ENCODE assay signal across 16 cellular contexts in the genomic region with DNA sequence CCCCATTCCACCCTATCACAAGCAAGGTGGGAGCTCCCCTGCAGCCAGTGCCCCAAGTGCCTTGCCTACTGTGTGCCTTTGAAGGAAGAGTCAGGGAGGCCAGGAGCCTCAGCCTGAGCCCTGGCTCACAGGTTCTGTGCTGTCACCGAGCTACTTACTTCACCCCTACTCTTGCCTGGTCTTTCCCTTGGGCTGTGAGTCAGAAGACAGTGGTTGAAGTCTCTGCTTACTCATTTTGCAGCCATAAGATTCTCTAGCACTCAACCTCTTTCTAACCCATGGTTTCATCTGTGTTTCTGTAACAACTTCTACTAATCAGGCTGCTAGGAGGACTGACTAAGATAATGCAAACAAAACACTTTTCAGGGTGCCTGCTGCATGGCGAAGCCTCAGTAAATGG.
DNase-seq lines count a peak whose midpoint lies in the region; TF ChIP-seq lines count a peak whose summit lies in the region.
"Had no signal": no experiment of that assay in that cellular context is flagged by ENCODE, and none has a peak within 500 bp of the region (broad histone marks: within the 10 kb centered on the region; RNA-seq: fewer than 3 reads in every experiment).

No MANE protein-coding gene starts in this region.

- H4K91ac ChIP-seq in mesenchymal stem cell (ENCODE audit: low read length): no peak overlapping the region

- H3K4me3 Mint-ChIP-seq in CD14-positive monocyte: no peak overlapping the region
- H3K4me3 Mint-ChIP-seq: central memory CD8-positive, alpha-beta T cell; natural killer cell had no signal

- no peak overlapping the region for H2BK120ac ChIP-seq in mesenchymal stem cell (ENCODE audit: low read depth, low read length)

- H3K14ac ChIP-seq in mesenchymal stem cell (ENCODE audit: low read length in 2 of 2): no peak overlapping the region

- peak overlapping the region; percentile 46 to 85 for H3K18ac ChIP-seq in mesenchymal stem cell (ENCODE audit: low read depth in 1 of 2, low read length in 2 of 2)

- peak overlapping the region in 1 of 2 experiments; percentile 21 for H2BK12ac ChIP-seq in mesenchymal stem cell (ENCODE audit: low read length in 2 of 2)

- H3K36me3 ChIP-seq in mesenchymal stem cell (ENCODE audit: control insufficient read depth in 1 of 2, insufficient read depth in 2 of 2, low read depth in 1 of 2, low read length in 2 of 2): no peaks in the 10 kb centered on the region
- H3K36me3 ChIP-seq: sigmoid colon, transverse colon had no signal

- H2AFZ ChIP-seq in mesenchymal stem cell (ENCODE audit: low read depth, low read length): no peak overlapping the region

- no peak overlapping the region for H3K9ac ChIP-seq in mesenchymal stem cell (ENCODE audit: low read length)

- intact Hi-C loops in CD14-positive monocyte (cut with micrococcal nuclease): no loop called here

- peaks cover 0 to 2% (median 1%) of the 10 kb centered on the region in 3 donors for H3K27me3 Mint-ChIP-seq in CD14-positive monocyte (ENCODE audit: low read depth in 3 of 3)

- no peaks in the 10 kb centered on the region for H3K4me1 Mint-ChIP-seq in CD14-positive monocyte
- H3K4me1 Mint-ChIP-seq: central memory CD8-positive, alpha-beta T cell; natural killer cell had no signal

- 69% methylated on average over 2 of the region's 2 CpGs for WGBS in mesenchymal stem cell

- H3K4me2 ChIP-seq in mesenchymal stem cell (ENCODE audit: low read length, poor library complexity, severe bottlenecking): no peak overlapping the region

- H3K4ac ChIP-seq in mesenchymal stem cell (ENCODE audit: low read depth in 1 of 2, low read length in 2 of 2): peak overlapping the region in 1 of 2 experiments; percentile 43

- peaks cover 0 to 6% of the 10 kb centered on the region in 2 experiments for H3K27me3 ChIP-seq in mesenchymal stem cell (ENCODE audit: control insufficient read depth in 1 of 2, insufficient read depth in 1 of 2, low read length in 2 of 2)
- H3K27me3 ChIP-seq: sigmoid colon, transverse colon had no signal

- no peak overlapping the region for H3K23ac ChIP-seq in mesenchymal stem cell (ENCODE audit: low read length in 2 of 2)

- DNase-seq in AG10803 (ENCODE audit: low read depth): peak; percentile 74
- peak; percentile 80 for DNase-seq in HCEC 1CT
- DNase-seq in astrocyte of the hippocampus (ENCODE audit: low read depth, low spot score): peak; percentile 59
- peak; percentile 94 for DNase-seq in mesenchymal stem cell
- no peak for DNase-seq in superior temporal gyrus (ENCODE audit: extremely low spot score)
- no peak for DNase-seq in MV-4-11 (lab: John Stamatoyannopoulos, UW)
- no peak for DNase-seq in CD14-positive monocyte (ENCODE audit: low spot score)
- no peak for DNase-seq in DMS114 treated with DMSO at 0.1 percent for 48 hours (lab: John Stamatoyannopoulos, UW; ENCODE audit: unreplicated experiment)
- DNase-seq: activated T-cell treated with anti-CD3 and anti-CD28 coated beads, Interleukin-2, amount 50 U/mL, for 1 hour; DMS79; kidney; natural killer cell; NCI-H2171; sigmoid colon; transverse colon had no signal

- H3K9me3 Mint-ChIP-seq in CD14-positive monocyte: peaks cover 0 to 3% (median 0%) of the 10 kb centered on the region in 7 donors
- H3K9me3 Mint-ChIP-seq: central memory CD8-positive, alpha-beta T cell; natural killer cell had no signal

- no peak overlapping the region for H2AK5ac ChIP-seq in mesenchymal stem cell (ENCODE audit: low read length, severe bottlenecking)

- TF ChIP-seq CTCF in AG10803 (conservative IDR thresholded peaks at IDR 0.05; ENCODE audit: low read length) (no peak), CD14-positive monocyte (IDR thresholded peaks at IDR 0.05) (no peak)

- H3K4me3 ChIP-seq in AG10803 (ENCODE audit: low read length): no peak overlapping the region
- no peak overlapping the region for H3K4me3 ChIP-seq in mesenchymal stem cell (ENCODE audit: insufficient read depth in 1 of 2, low read depth in 1 of 2, low read length in 2 of 2)
- H3K4me3 ChIP-seq: sigmoid colon, transverse colon had no signal

- H3K27ac Mint-ChIP-seq in CD14-positive monocyte: no peak overlapping the region
- H3K27ac Mint-ChIP-seq: natural killer cell had no signal

- H3K36me3 Mint-ChIP-seq in CD14-positive monocyte: no peaks in the 10 kb centered on the region
- H3K36me3 Mint-ChIP-seq: natural killer cell had no signal

- H2BK5ac ChIP-seq in mesenchymal stem cell (ENCODE audit: low read depth, low read length, poor library complexity, severe bottlenecking): no peak overlapping the region

- no peak overlapping the region for H3K27ac ChIP-seq in mesenchymal stem cell (ENCODE audit: low read length, poor library complexity, severe bottlenecking)
- H3K27ac ChIP-seq: sigmoid colon, transverse colon had no signal

- H3K9me3 ChIP-seq in mesenchymal stem cell (ENCODE audit: control insufficient read depth, low read length): no peaks in the 10 kb centered on the region
- H3K9me3 ChIP-seq: sigmoid colon, transverse colon had no signal

- no peak overlapping the region for H2BK15ac ChIP-seq in mesenchymal stem cell (ENCODE audit: low read depth, poor library complexity, severe bottlenecking)

- no peaks in the 10 kb centered on the region for H3K79me1 ChIP-seq in mesenchymal stem cell (replicated peaks; ENCODE audit: low read length, poor library complexity, severe bottlenecking)

- H3K4me1 ChIP-seq in mesenchymal stem cell (ENCODE audit: control insufficient read depth, insufficient read depth, low read depth, low read length): peaks cover 2% of the 10 kb centered on the region

- H4K8ac ChIP-seq in mesenchymal stem cell (ENCODE audit: low read length): no peak overlapping the region

Comparison
In these comparisons a context has a peak if more than half of its experiments do, and no peak if none do; other contexts are left out.
1. DNase-seq: peak in AG10803 (single experiment), HCEC 1CT (single experiment), astrocyte of the hippocampus (single experiment) and mesenchymal stem cell (single experiment); none in superior temporal gyrus (single experiment), MV-4-11 (single experiment), CD14-positive monocyte (single experiment) and DMS114 treated with DMSO at 0.1 percent for 48 hours (single experiment).